ENCODE assay signal across 17 cellular contexts in the genomic region with DNA sequence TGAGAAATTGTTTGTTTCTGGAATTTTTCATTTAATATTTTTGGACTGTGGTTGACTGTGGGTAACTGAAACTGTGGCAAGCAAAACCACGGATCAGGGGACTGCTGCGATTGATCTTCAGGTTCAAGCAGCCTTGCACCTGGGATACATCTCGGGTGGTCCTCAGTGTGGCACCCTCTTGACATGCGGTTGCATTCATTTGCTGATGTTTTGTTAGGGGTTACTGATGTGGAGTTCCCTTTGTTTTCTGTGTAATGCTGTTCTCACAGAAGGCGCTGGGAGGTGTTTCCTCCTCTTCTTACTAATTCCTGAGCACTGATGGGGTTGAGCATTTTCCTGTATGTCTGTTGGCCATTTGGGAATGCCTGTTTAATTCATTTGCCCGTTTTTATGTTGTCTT.
DNase-seq lines count a peak whose midpoint lies in the region; ATAC-seq, FAIRE-seq and TF ChIP-seq lines count a peak whose summit lies in the region.
"Had no signal": no experiment of that assay in that cellular context is flagged by ENCODE, and none has a peak within 500 bp of the region (broad histone marks: within the 10 kb centered on the region; RNA-seq: fewer than 3 reads in every experiment).

No MANE protein-coding gene starts in this region.

- H4K20me1 ChIP-seq in BLaER1 = peaks cover 97% of the 10 kb centered on the region

- peaks cover 15% of the 10 kb centered on the region; the same call in 1 of the 2 replicates for H3K36me3 ChIP-seq in BLaER1
- no peaks in the 10 kb centered on the region; a peak in 1 of 3 replicates for H3K36me3 ChIP-seq in HEK293 (ENCODE audit: control insufficient read depth in 2 of 2, insufficient read depth in 1 of 2, low read length in 2 of 2)
- peaks cover 0 to 3% of the 10 kb centered on the region in 2 donors for H3K36me3 ChIP-seq in small intestine (ENCODE audit: control insufficient read depth in 2 of 2, insufficient read depth in 2 of 2, low read length in 2 of 2)
- H3K36me3 ChIP-seq: adrenal gland had no signal

- intact Hi-C loops in left colon (cut with DNase I, micrococcal nuclease) (no loop called here), posterior vena cava (cut with DNase I) (no loop called here)

- peak; percentile 23 for ATAC-seq in left colon
- ATAC-seq: activated T-cell treated with anti-CD3 and anti-CD28 coated beads, Interleukin-2, amount 50 U/mL, for 72 hours; stimulated activated effector memory CD8-positive, alpha-beta T cell treated with anti-CD3 and anti-CD28 coated beads, Interleukin-12 subunit alpha, Interleukin-12 subunit beta, amount 100 ng/mL, for 72 hours had no signal

- POLR2A ChIA-PET in HEK293 (lab: Yijun Ruan, JAX) = no interaction called here

- WGBS in small intestine, 3 donors = 45 to 57% (median 56%) methylated on average over 6 of the region's 6 CpGs

- peak overlapping the region; percentile 12; the same call in 1 of the 2 replicates for H3K9ac ChIP-seq in BLaER1
- H3K9ac ChIP-seq: GM23248 had no signal

- H3K27ac ChIP-seq in BLaER1 (peak overlapping the region; percentile 54; the same call in 1 of the 2 replicates), HEK293 (ENCODE audit: extremely low read depth, low read depth, low read length) (no peak overlapping the region), VCaP (peak overlapping the region; percentile 65), small intestine (ENCODE audit: low read depth in 1 of 2, low read length in 1 of 2) (peak overlapping the region in 1 of 2 donors; percentile 47)
- H3K27ac ChIP-seq: epithelial cell of prostate, GM23248 had no signal

- H3K4me3 ChIP-seq in BLaER1 = no peak overlapping the region
- no peak overlapping the region for H3K4me3 ChIP-seq in HEK293 (ENCODE audit: low read depth, low read length)
- no peak overlapping the region for H3K4me3 ChIP-seq in small intestine (ENCODE audit: low read depth in 1 of 2, low read length in 2 of 2)
- H3K4me3 ChIP-seq: adrenal gland, GM23248 had no signal

- no peaks in the 10 kb centered on the region for H3K9me3 ChIP-seq in BLaER1
- no peaks in the 10 kb centered on the region for H3K9me3 ChIP-seq in HEK293 (ENCODE audit: control insufficient read depth, insufficient read depth, low read depth, low read length)
- H3K9me3 ChIP-seq in small intestine (ENCODE audit: control insufficient read depth, low read depth) = no peaks in the 10 kb centered on the region
- H3K9me3 ChIP-seq: adrenal gland had no signal

- no peak for TF ChIP-seq CTCF in HEK293 (tag by site-specific recombination; IDR thresholded peaks at IDR 0.05)
- TF ChIP-seq CTCF in VCaP (conservative IDR thresholded peaks at IDR 0.05) = no peak

- H3K4me2 ChIP-seq in BLaER1 = peak overlapping the region; percentile 83

- H3K27me3 ChIP-seq in BLaER1 (no peaks in the 10 kb centered on the region), small intestine (ENCODE audit: control insufficient read depth in 2 of 2, insufficient read depth in 2 of 2, low read length in 2 of 2) (no peaks in the 10 kb centered on the region)
- H3K27me3 ChIP-seq: adrenal gland had no signal

- DNase-seq in left colon (no peak), posterior vena cava (ENCODE audit: low spot score) (no peak), small intestine (no peak), AG08395 (ENCODE audit: low spot score) (no peak)
- DNase-seq in activated naive CD4-positive, alpha-beta T cell treated with Interleukin-2 at 50 U/mL for 16 hours = no peak
- DNase-seq: activated CD4-positive, alpha-beta T cell treated with anti-CD3 and anti-CD28 coated beads, Interleukin-2, amount 50 U/mL, for 1 hour; activated T-cell treated with anti-CD3 and anti-CD28 coated beads, Interleukin-2, amount 50 U/mL, for 72 hours; Calu3; GM23248; NCI-H524 had no signal

- H3K4me1 ChIP-seq in BLaER1 = peaks cover 88% of the 10 kb centered on the region
- H3K4me1 ChIP-seq in HEK293 (ENCODE audit: control insufficient read depth, insufficient read depth, low read length) = peaks cover 16% of the 10 kb centered on the region
- peaks cover 2% of the 10 kb centered on the region in 2 donors for H3K4me1 ChIP-seq in small intestine (ENCODE audit: control insufficient read depth in 2 of 2, insufficient read depth in 1 of 2, low read depth in 1 of 2, low read length in 1 of 2)

- CTCF ChIA-PET in HEK293 (lab: Yijun Ruan, JAX) = interaction anchor here (0.7 to 1.3 kb wide), 3 partner anchors 13 to 77 kb away, joined by 4 to 6 read pairs (median 5); no protein-coding TSS in a partner anchor

- no peak for FAIRE-seq in small intestine (lab: Jason Lieb, UNC)
- FAIRE-seq: urothelium cell line had no signal

TF ChIP-seq in HEK293, 187 proteins besides CTCF, POLR2A, EP300 and RAD21:
- TF ChIP-seq ZNF394 (tag by site-specific recombination; IDR thresholded peaks at IDR 0.05; ENCODE audit: borderline replicate concordance) = no peak
- no peak for TF ChIP-seq SCRT1 (tag by site-specific recombination; IDR thresholded peaks at IDR 0.05; ENCODE audit: borderline replicate concordance)
- TF ChIP-seq ZNF292 (tag by site-specific recombination; IDR thresholded peaks at IDR 0.05; ENCODE audit: borderline replicate concordance, low read depth) = no peak
- TF ChIP-seq, protein P1, sequence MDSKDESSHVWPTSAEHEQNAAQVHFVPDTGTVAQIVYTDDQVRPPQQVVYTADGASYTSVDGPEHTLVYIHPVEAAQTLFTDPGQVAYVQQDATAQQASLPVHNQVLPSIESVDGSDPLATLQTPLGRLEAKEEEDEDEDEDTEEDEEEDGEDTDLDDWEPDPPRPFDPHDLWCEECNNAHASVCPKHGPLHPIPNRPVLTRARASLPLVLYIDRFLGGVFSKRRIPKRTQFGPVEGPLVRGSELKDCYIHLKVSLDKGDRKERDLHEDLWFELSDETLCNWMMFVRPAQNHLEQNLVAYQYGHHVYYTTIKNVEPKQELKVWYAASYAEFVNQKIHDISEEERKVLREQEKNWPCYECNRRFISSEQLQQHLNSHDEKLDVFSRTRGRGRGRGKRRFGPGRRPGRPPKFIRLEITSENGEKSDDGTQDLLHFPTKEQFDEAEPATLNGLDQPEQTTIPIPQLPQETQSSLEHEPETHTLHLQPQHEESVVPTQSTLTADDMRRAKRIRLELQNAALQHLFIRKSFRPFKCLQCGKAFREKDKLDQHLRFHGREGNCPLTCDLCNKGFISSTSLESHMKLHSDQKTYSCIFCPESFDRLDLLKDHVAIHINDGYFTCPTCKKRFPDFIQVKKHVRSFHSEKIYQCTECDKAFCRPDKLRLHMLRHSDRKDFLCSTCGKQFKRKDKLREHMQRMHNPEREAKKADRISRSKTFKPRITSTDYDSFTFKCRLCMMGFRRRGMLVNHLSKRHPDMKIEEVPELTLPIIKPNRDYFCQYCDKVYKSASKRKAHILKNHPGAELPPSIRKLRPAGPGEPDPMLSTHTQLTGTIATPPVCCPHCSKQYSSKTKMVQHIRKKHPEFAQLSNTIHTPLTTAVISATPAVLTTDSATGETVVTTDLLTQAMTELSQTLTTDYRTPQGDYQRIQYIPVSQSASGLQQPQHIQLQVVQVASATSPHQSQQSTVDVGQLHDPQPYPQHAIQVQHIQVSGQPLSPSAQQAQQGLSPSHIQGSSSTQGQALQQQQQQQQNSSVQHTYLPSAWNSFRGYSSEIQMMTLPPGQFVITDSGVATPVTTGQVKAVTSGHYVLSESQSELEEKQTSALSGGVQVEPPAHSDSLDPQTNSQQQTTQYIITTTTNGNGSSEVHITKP (tag by site-specific recombination; IDR thresholded peaks at IDR 0.05) = no peak
- TF ChIP-seq FEZF1 (tag by site-specific recombination; IDR thresholded peaks at IDR 0.05) = peak; percentile 21; the same call in 1 of the 2 replicates
- no peak for TF ChIP-seq ZBTB1 (tag by site-specific recombination; IDR thresholded peaks at IDR 0.05)
